Comparison of ENCODE assay signal across 22 cellular contexts in genomic region chr3:40083066-40083465, GRCh38.
DNase-seq lines count a peak whose midpoint lies in the region; FAIRE-seq and TF ChIP-seq lines count a peak whose summit lies in the region.
"Had no signal": no experiment of that assay in that cellular context is flagged by ENCODE, and none has a peak within 500 bp of the region (broad histone marks: within the 10 kb centered on the region; RNA-seq: fewer than 3 reads in every experiment).

No MANE protein-coding gene starts in this region.

- BruUV-seq in OCI-LY7 (replicated peaks; lab: Mats Ljungman, UMichigan), result no TSS peak

- no peaks in the 10 kb centered on the region for H4K20me1 ChIP-seq in OCI-LY7 (ENCODE audit: insufficient read depth, low read length)
- H4K20me1 ChIP-seq: BLaER1 treated with 17β-estradiol and CSF1 and Interleukin-3, amounts not matched to agents 10 nM and 100 nM had no signal

- no peak overlapping the region for H3K27ac Mint-ChIP-seq in activated CD4-positive, alpha-beta T cell treated with anti-CD3 and anti-CD28 coated beads, Interleukin-2, amount 10 ng/mL, durations not matched to agents 24 days and 14 days
- H3K27ac Mint-ChIP-seq: B cell; CD4-positive, alpha-beta T cell; CD8-positive, alpha-beta T cell had no signal

- POLR2A ChIA-PET in OCI-LY7 (lab: Charles Lee), result no interaction called here

- H3K27me3 Mint-ChIP-seq in activated CD4-positive, alpha-beta T cell treated with anti-CD3 and anti-CD28 coated beads, Interleukin-2, amount 10 ng/mL, durations not matched to agents 24 days and 14 days, result no peaks in the 10 kb centered on the region

- H3K36me3 Mint-ChIP-seq in activated CD4-positive, alpha-beta T cell treated with anti-CD3 and anti-CD28 coated beads, Interleukin-2, amount 10 ng/mL, durations not matched to agents 24 days and 14 days (ENCODE audit: low read depth), result no peaks in the 10 kb centered on the region
- H3K36me3 Mint-ChIP-seq: CD8-positive, alpha-beta T cell had no signal

- no peaks in the 10 kb centered on the region for H3K9me2 ChIP-seq in OCI-LY7 (ENCODE audit: insufficient read depth, low read length)

- no peaks in the 10 kb centered on the region for H3K4me1 Mint-ChIP-seq in activated CD4-positive, alpha-beta T cell treated with anti-CD3 and anti-CD28 coated beads, Interleukin-2, amount 10 ng/mL, durations not matched to agents 24 days and 14 days
- H3K4me1 Mint-ChIP-seq: B cell had no signal

- H3K4me2 ChIP-seq in OCI-LY7 (ENCODE audit: low read length), result no peak overlapping the region
- H3K4me2 ChIP-seq: A549; BLaER1 treated with 17β-estradiol and CSF1 and Interleukin-3, amounts not matched to agents 10 nM and 100 nM had no signal

- intact Hi-C loops in activated CD4-positive, alpha-beta T cell treated with anti-CD3 and anti-CD28 coated beads, Interleukin-2, amount 10 ng/mL, durations not matched to agents 24 days and 14 days (cut with micrococcal nuclease), result no loop called here
- intact Hi-C loops in OCI-LY7 (cut with micrococcal nuclease; ENCODE audit: unreplicated experiment), result no loop called here

- CTCF ChIA-PET in OCI-LY7 (lab: Charles Lee; ENCODE audit: unreplicated experiment), result no interaction called here

- in situ Hi-C loops in SK-MEL-5 (cut with HindIII; ENCODE audit: low pct_unique_long_range_greater_than_20kb, low sequenced_read_pairs), result no loop called here

- H3K4me1 ChIP-seq in OCI-LY7 (ENCODE audit: insufficient read depth, low read length, poor library complexity, severe bottlenecking), result no peaks in the 10 kb centered on the region
- H3K4me1 ChIP-seq: BLaER1 treated with 17β-estradiol and CSF1 and Interleukin-3, amounts not matched to agents 10 nM and 100 nM had no signal

- no peak overlapping the region for H3K4me3 ChIP-seq in OCI-LY7 (ENCODE audit: low read depth, low read length, poor library complexity, severe bottlenecking)
- H3K4me3 ChIP-seq: A549; BLaER1 treated with 17β-estradiol and CSF1 and Interleukin-3, amounts not matched to agents 10 nM and 100 nM had no signal

- no peak for FAIRE-seq in D721Med (lab: Jason Lieb, UNC)
- FAIRE-seq: A549, G401.6, GM12891, GM19239 had no signal

- H3K9me3 Mint-ChIP-seq in activated CD4-positive, alpha-beta T cell treated with anti-CD3 and anti-CD28 coated beads, Interleukin-2, amount 10 ng/mL, durations not matched to agents 24 days and 14 days, result no peaks in the 10 kb centered on the region

- no peaks in the 10 kb centered on the region for H3K9me3 ChIP-seq in OCI-LY7 (ENCODE audit: low read length)
- H3K9me3 ChIP-seq: A549 had no signal

- H3K79me2 ChIP-seq in OCI-LY7 (ENCODE audit: insufficient read depth, low read depth, low read length), result no peaks in the 10 kb centered on the region

- H3K36me3 ChIP-seq in OCI-LY7 (ENCODE audit: insufficient read depth, low read length), result no peaks in the 10 kb centered on the region
- H3K36me3 ChIP-seq: BLaER1 treated with 17β-estradiol and CSF1 and Interleukin-3, amounts not matched to agents 10 nM and 100 nM had no signal

- peak; percentile 15 for DNase-seq in activated CD4-positive, alpha-beta T cell treated with anti-CD3 and anti-CD28 coated beads, Interleukin-2, amount 10 ng/mL, durations not matched to agents 24 days and 14 days
- DNase-seq in activated CD4-positive, alpha-beta T cell treated with anti-CD3 and anti-CD28 coated beads for 4 hours, result no peak
- DNase-seq in COLO829 (ENCODE audit: low spot score), result peak; percentile 68
- peak; percentile 47 for DNase-seq in SK-MEL-5 (ENCODE audit: low read depth, low spot score)
- peak; percentile 51 for DNase-seq in foreskin melanocyte
- DNase-seq in OCI-LY7 (ENCODE audit: low spot score), result no peak
- no peak for DNase-seq in midbrain (lab: John Stamatoyannopoulos, UW)
- no peak for DNase-seq in D721Med (ENCODE audit: insufficient read length, low spot score)
- DNase-seq: AML-193; CD4-positive, alpha-beta T cell; CD8-positive, alpha-beta T cell; COR-L47; DMS79 treated with DMSO at 0.1 percent for 48 hours; GF-D8 had no signal

- no peak for TF ChIP-seq CTCF in OCI-LY7 (conservative IDR thresholded peaks at IDR 0.05; ENCODE audit: low read length)
- no peak for TF ChIP-seq CTCF in D721Med (IDR thresholded peaks at IDR 0.05; ENCODE audit: insufficient read depth, missing control alignments)

- no peak overlapping the region for H2AFZ ChIP-seq in OCI-LY7 (ENCODE audit: low read length)

- no peak overlapping the region for H3K4me3 Mint-ChIP-seq in activated CD4-positive, alpha-beta T cell treated with anti-CD3 and anti-CD28 coated beads, Interleukin-2, amount 10 ng/mL, durations not matched to agents 24 days and 14 days
- H3K4me3 Mint-ChIP-seq: B cell; CD4-positive, alpha-beta T cell; CD8-positive, alpha-beta T cell had no signal

- no peak overlapping the region for H3K27ac ChIP-seq in OCI-LY7 (ENCODE audit: low read depth, low read length, poor library complexity, severe bottlenecking)
- H3K27ac ChIP-seq: 22Rv1; A549; BLaER1 treated with 17β-estradiol and CSF1 and Interleukin-3, amounts not matched to agents 10 nM and 100 nM; C4-2B had no signal

Comparison
In these comparisons a context has a peak if more than half of its experiments do, and no peak if none do; other contexts are left out.
1. DNase-seq: peak in activated CD4-positive, alpha-beta T cell treated with anti-CD3 and anti-CD28 coated beads, Interleukin-2, amount 10 ng/mL, durations not matched to agents 24 days and 14 days (single experiment), COLO829 (single experiment), SK-MEL-5 (single experiment) and foreskin melanocyte (single experiment); none in activated CD4-positive, alpha-beta T cell treated with anti-CD3 and anti-CD28 coated beads for 4 hours (0 of 2), OCI-LY7 (single experiment), midbrain (single experiment) and D721Med (single experiment).